ENCODE assay signal across 17 cellular contexts in genomic region chr10:31939797-31940708, GRCh38. TPM values are rescaled to one million over a fixed set of nuclear protein-coding genes. Genes with fewer than 3 reads are reported as not detected.
DNase-seq lines count a peak whose midpoint lies in the region; ATAC-seq, FAIRE-seq and TF ChIP-seq lines count a peak whose summit lies in the region.
"Had no signal": no experiment of that assay in that cellular context is flagged by ENCODE, and none has a peak within 500 bp of the region (broad histone marks: within the 10 kb centered on the region; RNA-seq: fewer than 3 reads in every experiment).

No MANE protein-coding gene starts in this region.

- H3K36me3 ChIP-seq in PC-3 (ENCODE audit: low read depth, low read length) (no peaks in the 10 kb centered on the region), colonic mucosa (no peaks in the 10 kb centered on the region), MM.1S (replicated peaks; ENCODE audit: insufficient read depth, low read length) (no peaks in the 10 kb centered on the region)

- no peaks in the 10 kb centered on the region for H3K36me3 Mint-ChIP-seq in nephron progenitor cell (ENCODE audit: low read depth)
- H3K36me3 Mint-ChIP-seq: CD14-positive monocyte had no signal

- intact Hi-C loops in PC-3 (cut with micrococcal nuclease) (loop anchor here (5.0 kb wide), 1 partner anchor 43 kb away; no protein-coding TSS in a partner anchor), colonic mucosa (cut with DNase I) (no loop called here)

- H3K4me3 Mint-ChIP-seq in nephron progenitor cell = no peak overlapping the region
- H3K4me3 Mint-ChIP-seq: CD14-positive monocyte; stimulated activated naive CD8-positive, alpha-beta T cell treated with anti-CD3 and anti-CD28 coated beads, Interleukin-15, Interleukin-2, amounts not matched to agents 100 ng/mL and 50 ng/mL, for 24 hours had no signal

- H4K20me1 ChIP-seq in PC-3 (ENCODE audit: low read length) (no peaks in the 10 kb centered on the region), MM.1S (ENCODE audit: insufficient read depth, low read length) (no peaks in the 10 kb centered on the region)

- CTCF ChIA-PET in PC-3 (lab: Charles Lee) = no interaction called here

- POLR2A ChIA-PET in PC-3 (lab: Charles Lee; ENCODE audit: unreplicated experiment) = no interaction called here

- no peaks in the 10 kb centered on the region for H3K9me3 ChIP-seq in PC-3 (ENCODE audit: low read length)
- H3K9me3 ChIP-seq in colonic mucosa = no peaks in the 10 kb centered on the region
- H3K9me3 ChIP-seq in MM.1S (replicated peaks; ENCODE audit: insufficient read depth, low read length) = no peaks in the 10 kb centered on the region

- H3K79me2 ChIP-seq in PC-3 (ENCODE audit: low read length) = no peaks in the 10 kb centered on the region
- H3K79me2 ChIP-seq in MM.1S (ENCODE audit: low read length) = no peaks in the 10 kb centered on the region

- ATAC-seq in PC-3 (no peak), GM21360 (IDR thresholded peaks at IDR 0.05; ENCODE audit: unreplicated experiment) (no peak)

- H3K27ac Mint-ChIP-seq in nephron progenitor cell = peak overlapping the region; percentile 1
- H3K27ac Mint-ChIP-seq: CD14-positive monocyte; stimulated activated naive CD8-positive, alpha-beta T cell treated with anti-CD3 and anti-CD28 coated beads, Interleukin-15, Interleukin-2, amounts not matched to agents 100 ng/mL and 50 ng/mL, for 24 hours had no signal

- H3K4me2 ChIP-seq in PC-3 (ENCODE audit: low read length) (peak overlapping the region; percentile 69), MM.1S (ENCODE audit: low read depth, low read length) (no peak overlapping the region)

- H3K27me3 Mint-ChIP-seq in nephron progenitor cell (ENCODE audit: low read depth, poor library complexity) = no peaks in the 10 kb centered on the region
- H3K27me3 Mint-ChIP-seq: stimulated activated naive CD8-positive, alpha-beta T cell treated with anti-CD3 and anti-CD28 coated beads, Interleukin-15, Interleukin-2, amounts not matched to agents 100 ng/mL and 50 ng/mL, for 24 hours had no signal

- H3K27me3 ChIP-seq in PC-3 (ENCODE audit: low read length) = no peaks in the 10 kb centered on the region
- H3K27me3 ChIP-seq in colonic mucosa = no peaks in the 10 kb centered on the region
- no peaks in the 10 kb centered on the region for H3K27me3 ChIP-seq in MM.1S (replicated peaks; ENCODE audit: insufficient read depth, low read length)

- H2AFZ ChIP-seq in PC-3 (ENCODE audit: low read length) (no peak overlapping the region), MM.1S (ENCODE audit: low read length) (no peak overlapping the region)

- peak overlapping the region; percentile 85 for H3K27ac ChIP-seq in PC-3 (ENCODE audit: low read length)
- no peak overlapping the region for H3K27ac ChIP-seq in colonic mucosa
- no peak overlapping the region for H3K27ac ChIP-seq in MM.1S (ENCODE audit: low read length)
- H3K27ac ChIP-seq: HL-60, VCaP had no signal

- H3K9ac ChIP-seq in PC-3 (ENCODE audit: low read length) (peak overlapping the region; percentile 22; the same call in 1 of the 2 replicates), colonic mucosa (ENCODE audit: low read depth in 2 of 2, low read length in 2 of 2) (no peak overlapping the region), MM.1S (ENCODE audit: low read length) (no peak overlapping the region)

- H3K4me3 ChIP-seq in PC-3 (ENCODE audit: low read length) (peak overlapping the region; percentile 29; the same call in 1 of the 2 replicates), colonic mucosa (no peak overlapping the region), MM.1S (ENCODE audit: low read length) (no peak overlapping the region)

- DNase-seq in PC-3 (peak; percentile 31), dermis blood vessel endothelial cell (peak; percentile 24), nephron progenitor cell (no peak), colonic mucosa (no peak), MM.1S (no peak)
- DNase-seq in activated effector memory CD4-positive, alpha-beta T cell treated with Interleukin-2 at 50 U/mL for 16 hours = no peak
- DNase-seq: effector CD4-positive, alpha-beta T cell; hippocampal formation; posterior cingulate gyrus; SHP77 treated with DMSO at 0.1 percent for 48 hours; stimulated activated CD4-positive, alpha-beta T cell treated with anti-CD3 and anti-CD28 coated beads, Interleukin-4, amount 100 ng/mL, for 1 hour had no signal

- H3K4me1 Mint-ChIP-seq in nephron progenitor cell = peaks cover 28% of the 10 kb centered on the region

- H3F3A ChIP-seq in PC-3 (ENCODE audit: low read length, unreplicated experiment) (peaks cover 6% of the 10 kb centered on the region), MM.1S (ENCODE audit: insufficient read depth, low read length) (no peaks in the 10 kb centered on the region)

- no TSS peak for BruUV-seq in PC-3 (replicated peaks; lab: Mats Ljungman, UMichigan)

- H3K9me2 ChIP-seq in PC-3 (replicated peaks; ENCODE audit: low read length) (no peaks in the 10 kb centered on the region), MM.1S (replicated peaks; ENCODE audit: insufficient read depth, low read length) (no peaks in the 10 kb centered on the region)

- TF ChIP-seq CTCF in PC-3 (conservative IDR thresholded peaks at IDR 0.05; ENCODE audit: low read depth, low read length) (no peak), nephron progenitor cell (IDR thresholded peaks at IDR 0.05) (no peak), colonic mucosa (IDR thresholded peaks at IDR 0.05) (no peak), MM.1S (IDR thresholded peaks at IDR 0.05; ENCODE audit: low read length) (no peak)

- FAIRE-seq in G401.6 (lab: Jason Lieb, UNC) = peak; percentile 21

- no peaks in the 10 kb centered on the region for H3K9me3 Mint-ChIP-seq in nephron progenitor cell
- H3K9me3 Mint-ChIP-seq: CD14-positive monocyte; stimulated activated naive CD8-positive, alpha-beta T cell treated with anti-CD3 and anti-CD28 coated beads, Interleukin-15, Interleukin-2, amounts not matched to agents 100 ng/mL and 50 ng/mL, for 24 hours had no signal

- peaks cover 77% of the 10 kb centered on the region for H3K4me1 ChIP-seq in PC-3 (ENCODE audit: insufficient read depth, low read length)
- peaks cover 10% of the 10 kb centered on the region for H3K4me1 ChIP-seq in colonic mucosa
- H3K4me1 ChIP-seq in MM.1S (ENCODE audit: low read length) = no peaks in the 10 kb centered on the region

RNA-seq across cellular contexts. Expression of gene ARHGAP12, which starts 11.4 kb away (rescaled TPM):
- total RNA-seq in PC-3 (2014; rRNA removed) (13.6 and 16.6 TPM in 2 replicates), dermis blood vessel endothelial cell (26.2 and 35.6 TPM in 2 replicates), colonic mucosa (10 to 100 TPM; 25.1 to 43.9 TPM)

Comparison
In these comparisons a context has a peak if more than half of its experiments do, and no peak if none do; other contexts are left out.
1. DNase-seq: peak in PC-3 (single experiment) and dermis blood vessel endothelial cell (single experiment); none in nephron progenitor cell (single experiment), colonic mucosa (single experiment), activated effector memory CD4-positive, alpha-beta T cell treated with Interleukin-2 at 50 U/mL for 16 hours (single experiment) and MM.1S (single experiment).